ENCODE assay signal across 17 cellular contexts in genomic region chr1:24443241-24443656, GRCh38. TPM values are rescaled to one million over a fixed set of nuclear protein-coding genes. Genes with fewer than 3 reads are reported as not detected.
A peak's percentile ranks its signal among the peaks of the same experiment; 100 is the strongest.
DNase-seq lines count a peak whose midpoint lies in the region; TF ChIP-seq lines count a peak whose summit lies in the region.
"Had no signal": no experiment of that assay in that cellular context is flagged by ENCODE, and none has a peak within 500 bp of the region (broad histone marks: within the 10 kb centered on the region; RNA-seq: fewer than 3 reads in every experiment).

No MANE protein-coding gene starts in this region.

- peaks cover 42% of the 10 kb centered on the region for H3K4me1 Mint-ChIP-seq in nephron
- no peaks in the 10 kb centered on the region for H3K4me1 Mint-ChIP-seq in Calu3 (ENCODE audit: low read depth, unreplicated experiment)

- H3K9me3 Mint-ChIP-seq in nephron (no peaks in the 10 kb centered on the region), Calu3 (ENCODE audit: low read depth, unreplicated experiment) (no peaks in the 10 kb centered on the region)
- H3K9me3 Mint-ChIP-seq: activated CD4-positive, alpha-beta memory T cell treated with anti-CD3 and anti-CD28 coated beads for 36 hours; CD4-positive, alpha-beta memory T cell had no signal

- H3K27ac Mint-ChIP-seq in nephron, result peak overlapping the region in 2 of 3 experiments; percentile 46 to 74
- H3K27ac Mint-ChIP-seq in Calu3 (ENCODE audit: unreplicated experiment), result no peak overlapping the region
- H3K27ac Mint-ChIP-seq: activated CD4-positive, alpha-beta memory T cell treated with anti-CD3 and anti-CD28 coated beads for 36 hours had no signal

- no peak for TF ChIP-seq CTCF in nephron (IDR thresholded peaks at IDR 0.05; ENCODE audit: unreplicated experiment in 3 of 3)
- no peak for TF ChIP-seq CTCF in Calu3 (IDR thresholded peaks at IDR 0.05; ENCODE audit: unreplicated experiment)

- no TSS peak for BruUV-seq in Calu3 (replicated peaks; lab: Mats Ljungman, UMichigan)

- H3K4me3 Mint-ChIP-seq in nephron (no peak overlapping the region), Calu3 (ENCODE audit: low read depth, unreplicated experiment) (no peak overlapping the region)
- H3K4me3 Mint-ChIP-seq: activated CD4-positive, alpha-beta memory T cell treated with anti-CD3 and anti-CD28 coated beads for 36 hours; CD4-positive, alpha-beta memory T cell; neural crest cell had no signal

- CTCF ChIA-PET in Calu3 (lab: Charles Lee), result no interaction called here

- peaks cover 25% of the 10 kb centered on the region for H3K36me3 Mint-ChIP-seq in nephron (ENCODE audit: low read depth)
- no peaks in the 10 kb centered on the region for H3K36me3 Mint-ChIP-seq in Calu3 (ENCODE audit: insufficient read depth, unreplicated experiment)

- H3K27me3 Mint-ChIP-seq in nephron (ENCODE audit: low read depth) (no peaks in the 10 kb centered on the region), Calu3 (ENCODE audit: unreplicated experiment) (no peaks in the 10 kb centered on the region)
- H3K27me3 Mint-ChIP-seq: activated CD4-positive, alpha-beta memory T cell treated with anti-CD3 and anti-CD28 coated beads for 36 hours; CD4-positive, alpha-beta memory T cell had no signal

- intact Hi-C loops in Calu3 (cut with micrococcal nuclease; ENCODE audit: unreplicated experiment), result no loop called here

- DNase-seq in DMS 273 (lab: John Stamatoyannopoulos, UW; ENCODE audit: unreplicated experiment), result peak; percentile 53
- DNase-seq in DMS 273 treated with DMSO at 0.1 percent for 48 hours (lab: John Stamatoyannopoulos, UW), result no peak
- DNase-seq in NCI-H446 treated with DMSO at 0.1 percent for 48 hours (lab: John Stamatoyannopoulos, UW), result peak; percentile 64
- DNase-seq in dedifferentiated amniotic fluid mesenchymal stem cell (ENCODE audit: extremely low spot score), result peak; percentile 42
- DNase-seq in MV-4-11 (lab: John Stamatoyannopoulos, UW), result no peak
- DNase-seq in GF-D8 (lab: John Stamatoyannopoulos, UW), result no peak
- DNase-seq in Calu3, result no peak
- DNase-seq: activated CD4-positive, alpha-beta memory T cell treated with anti-CD3 and anti-CD28 coated beads for 36 hours; CD4-positive, alpha-beta memory T cell; cortex of kidney; H7; NCI-H146; sigmoid colon; SJCRH30; stimulated activated CD4-positive, alpha-beta T cell treated with anti-CD3 and anti-CD28 coated beads, Interleukin-4, amount 100 ng/mL, for 1 hour had no signal

RNA-seq across cellular contexts. Expression of gene NIPAL3, which starts 27.6 kb away (rescaled TPM):
- total RNA-seq in Calu3 (2022), result 28.8 and 30.8 TPM in 2 replicates
- total RNA-seq: SJCRH30 had no signal

RNA-seq across cellular contexts. Expression of gene STPG1, which starts 29.7 kb away (rescaled TPM):
- 9.1 and 10.4 TPM in 2 replicates for total RNA-seq in Calu3 (2022)
- total RNA-seq: SJCRH30 had no signal

RNA-seq across cellular contexts. Expression of gene RCAN3, which starts 59.4 kb away (rescaled TPM):
- total RNA-seq in Calu3 (2022), result 12.9 and 15.3 TPM in 2 replicates

Comparison
In these comparisons a context has a peak if more than half of its experiments do, and no peak if none do; other contexts are left out.
1. DNase-seq: peak in DMS 273 (single experiment), NCI-H446 treated with DMSO at 0.1 percent for 48 hours (single experiment) and dedifferentiated amniotic fluid mesenchymal stem cell (single experiment); none in DMS 273 treated with DMSO at 0.1 percent for 48 hours (single experiment), MV-4-11 (single experiment), GF-D8 (single experiment) and Calu3 (single experiment).